In genomic region chr11:27429740-27430451, GRCh38 we compare ENCODE assay signal across 13 cellular contexts. TPM values are rescaled to one million over a fixed set of nuclear protein-coding genes. Genes with fewer than 3 reads are reported as not detected.
DNase-seq lines count a peak whose midpoint lies in the region; ATAC-seq, FAIRE-seq and TF ChIP-seq lines count a peak whose summit lies in the region.
"Had no signal": no experiment of that assay in that cellular context is flagged by ENCODE, and none has a peak within 500 bp of the region (broad histone marks: within the 10 kb centered on the region; RNA-seq: fewer than 3 reads in every experiment).

No MANE protein-coding gene starts in this region.

- no peaks in the 10 kb centered on the region for H3K27me3 ChIP-seq in bronchial epithelial cell (ENCODE audit: control insufficient read depth, insufficient read depth, low read length)

- H3K36me3 ChIP-seq in bronchial epithelial cell (ENCODE audit: control insufficient read depth, insufficient read depth, low read length): no peaks in the 10 kb centered on the region

- DNase-seq in NCI-H1436 treated with DMSO at 0.1 percent for 48 hours (lab: John Stamatoyannopoulos, UW): peak; percentile 48
- DNase-seq in NCI-H1436 (lab: John Stamatoyannopoulos, UW): no peak
- DNase-seq in NCI-H748 (lab: John Stamatoyannopoulos, UW; ENCODE audit: unreplicated experiment): peak; percentile 83
- peak; percentile 75 for DNase-seq in bronchial epithelial cell (ENCODE audit: low read depth)
- no peak for DNase-seq in sciatic nerve (ENCODE audit: low spot score)
- DNase-seq in activated gamma-delta T cell (lab: John Stamatoyannopoulos, UW): no peak
- DNase-seq: ACHN; activated CD4-positive, alpha-beta T cell treated with anti-CD3 and anti-CD28 coated beads, Interleukin-2, amount 50 U/mL, for 4 hours; NCI-H510A had no signal

- no peak overlapping the region for H3K4me3 ChIP-seq in bronchial epithelial cell (ENCODE audit: low read depth, low read length)
- H3K4me3 ChIP-seq: lung had no signal

- peak; percentile 17 for ATAC-seq in sciatic nerve
- ATAC-seq in HG02798 (IDR thresholded peaks at IDR 0.05; ENCODE audit: poor library complexity, unreplicated experiment): no peak
- no peak for ATAC-seq in HG02852 (IDR thresholded peaks at IDR 0.05; ENCODE audit: unreplicated experiment)

- TF ChIP-seq CTCF in bronchial epithelial cell (IDR thresholded peaks at IDR 0.05; ENCODE audit: insufficient read depth, low read length, severe bottlenecking): no peak

- FAIRE-seq in bronchial epithelial cell (lab: Jason Lieb, UNC): no peak
- FAIRE-seq: G401.6 had no signal

- intact Hi-C loops in sciatic nerve (cut with DNase I): no loop called here

RNA-seq across cellular contexts. Expression of gene LGR4, which starts 42.7 kb away (rescaled TPM):
- total RNA-seq in bronchial epithelial cell (12.3 and 17.4 TPM in 2 replicates), sciatic nerve (16.8 TPM)

Comparison
In these comparisons a context has a peak if more than half of its experiments do, and no peak if none do; other contexts are left out.
1. DNase-seq: peak in NCI-H1436 treated with DMSO at 0.1 percent for 48 hours (single experiment), NCI-H748 (single experiment) and bronchial epithelial cell (single experiment); none in NCI-H1436 (single experiment), sciatic nerve (single experiment) and activated gamma-delta T cell (single experiment).